ENCODE assay signal across 1 cellular context in genomic region chr6:135161411-135161810, GRCh38.
A peak's percentile ranks its signal among the peaks of the same experiment; 100 is the strongest.
TF ChIP-seq lines count a peak whose summit lies in the region.

No MANE protein-coding gene starts in this region.

TF ChIP-seq in HepG2, 621 proteins besides CTCF, POLR2A, EP300 and RAD21:
- peak; percentile 4 to 46; a peak in 2 of 4 replicates for TF ChIP-seq MAFK (conservative IDR thresholded peaks at IDR 0.05 in 1 of 2, IDR thresholded peaks at IDR 0.05 in 1 of 2; ENCODE audit: low read length in 2 of 2)
- no peak for TF ChIP-seq HBP1 (CRISPR knock-in tag; IDR thresholded peaks at IDR 0.05; ENCODE audit: low read depth)
TF ChIP-seq in HepG2: peak in this region for 1.
